ENCODE assay signal across 9 cellular contexts in genomic region chr19:50286443-50286842, GRCh38. TPM values are rescaled to one million over a fixed set of nuclear protein-coding genes. Genes with fewer than 3 reads are reported as not detected.
"Had no signal": no experiment of that assay in that cellular context is flagged by ENCODE, and none has a peak within 500 bp of the region (broad histone marks: within the 10 kb centered on the region; RNA-seq: fewer than 3 reads in every experiment).

No MANE protein-coding gene starts in this region.

- H3K4me2 ChIP-seq: GM23338 had no signal

- ATAC-seq: GM23338, HCT116 had no signal

- H3K27ac ChIP-seq: GM23248 had no signal

- H3K9me3 ChIP-seq: HAP-1 had no signal

- H3K9ac ChIP-seq: GM23248 had no signal

- H2AFZ ChIP-seq: GM23248, GM23338 had no signal

- H3K4me3 ChIP-seq: GM23248, GM23338, HAP-1 had no signal

- DNase-seq: GM23248, GOT3, H7, H9, HCEC 1CT, HFFc6 had no signal

- H3K4me1 ChIP-seq: HAP-1 had no signal

- H3K36me3 ChIP-seq: HAP-1 had no signal

RNA-seq across cellular contexts. Expression of gene KCNC3, which starts 42.7 kb away (rescaled TPM):
- total RNA-seq: HFFc6 had no signal
